In genomic region chr6:31622678-31623077, GRCh38 we compare ENCODE assay signal across 10 cellular contexts. TPM values are rescaled to one million over a fixed set of nuclear protein-coding genes. Genes with fewer than 3 reads are reported as not detected.
DNase-seq lines count a peak whose midpoint lies in the region; ATAC-seq, FAIRE-seq and TF ChIP-seq lines count a peak whose summit lies in the region.
"Had no signal": no experiment of that assay in that cellular context is flagged by ENCODE, and none has a peak within 500 bp of the region (broad histone marks: within the 10 kb centered on the region; RNA-seq: fewer than 3 reads in every experiment).

No MANE protein-coding gene starts in this region.

- DNase-seq in CD8-positive, alpha-beta memory T cell: no peak
- DNase-seq in NOMO-1 treated with dmso at 0.1 percent for 144 hours (lab: John Stamatoyannopoulos, UW; ENCODE audit: unreplicated experiment): peak; percentile 16
- no peak for DNase-seq in neural progenitor cell (ENCODE audit: low spot score)
- DNase-seq in Ammon's horn (ENCODE audit: low spot score): no peak
- DNase-seq in frontal cortex (ENCODE audit: low spot score in 2 of 2): no peak
- DNase-seq: aorta had no signal

- peaks cover 62% of the 10 kb centered on the region for H3F3A ChIP-seq in neural progenitor cell (ENCODE audit: low read depth)

- H3K4me3 ChIP-seq in CD8-positive, alpha-beta memory T cell (ENCODE audit: low read length): no peak overlapping the region
- peak overlapping the region; percentile 89 for H3K4me3 ChIP-seq in neural progenitor cell

- H3K27ac Mint-ChIP-seq in CD8-positive, alpha-beta memory T cell: peak overlapping the region in 7 of 8 donors; percentile 39 to 99 (median 95)
- peak overlapping the region; percentile 96 for H3K27ac Mint-ChIP-seq in dendritic cell treated with granulocyte-macrophage colony-stimulating factor and Interleukin-4, amounts not matched to agents 40 ng/mL and 50 ng/mL, for 4 days
- peak overlapping the region; percentile 38 for H3K27ac Mint-ChIP-seq in neural progenitor cell

- intact Hi-C loops in dendritic cell treated with granulocyte-macrophage colony-stimulating factor and Interleukin-4, amounts not matched to agents 40 ng/mL and 50 ng/mL, for 4 days (cut with micrococcal nuclease): loop anchor here (5.0 kb wide), 1 partner anchor 45 kb away; the partner anchor contains the start of genes CSNK2B and LY6G5B

- H3K27me3 ChIP-seq in CD8-positive, alpha-beta memory T cell (ENCODE audit: insufficient read depth, low read length, poor library complexity, severe bottlenecking): no peaks in the 10 kb centered on the region
- no peaks in the 10 kb centered on the region for H3K27me3 ChIP-seq in neural progenitor cell

- peaks cover 22 to 41% (median 26%) of the 10 kb centered on the region in 3 donors for H3K4me1 Mint-ChIP-seq in CD8-positive, alpha-beta memory T cell
- H3K4me1 Mint-ChIP-seq in dendritic cell treated with granulocyte-macrophage colony-stimulating factor and Interleukin-4, amounts not matched to agents 40 ng/mL and 50 ng/mL, for 4 days (ENCODE audit: low read depth): peaks cover 41% of the 10 kb centered on the region
- peaks cover 18% of the 10 kb centered on the region for H3K4me1 Mint-ChIP-seq in neural progenitor cell

- no peak for TF ChIP-seq CTCF in neural progenitor cell (IDR thresholded peaks at IDR 0.05)

- peaks cover 76% of the 10 kb centered on the region for H3K79me2 ChIP-seq in neural progenitor cell (ENCODE audit: low read depth)

- H3K4me2 ChIP-seq in neural progenitor cell: peak overlapping the region; percentile 93

- no peaks in the 10 kb centered on the region for H3K9me3 Mint-ChIP-seq in CD8-positive, alpha-beta memory T cell
- H3K9me3 Mint-ChIP-seq in dendritic cell treated with granulocyte-macrophage colony-stimulating factor and Interleukin-4, amounts not matched to agents 40 ng/mL and 50 ng/mL, for 4 days: no peaks in the 10 kb centered on the region
- no peaks in the 10 kb centered on the region for H3K9me3 Mint-ChIP-seq in neural progenitor cell

- H3K4me1 ChIP-seq in CD8-positive, alpha-beta memory T cell (ENCODE audit: insufficient read depth, low read length): peaks cover 17% of the 10 kb centered on the region
- H3K4me1 ChIP-seq in neural progenitor cell: peaks cover 11% of the 10 kb centered on the region

- peaks cover 54% of the 10 kb centered on the region for H4K20me1 ChIP-seq in neural progenitor cell (ENCODE audit: low read depth)

- H3K9ac ChIP-seq in neural progenitor cell: peak overlapping the region; percentile 97

- FAIRE-seq in frontal cortex (lab: Jason Lieb, UNC): no peak

- POLR2A ChIA-PET in CD8-positive, alpha-beta memory T cell (lab: Charles Lee): interaction anchor here (0.6 to 0.8 kb wide), 3 partner anchors 17 to 38 kb away, joined by 3 to 9 read pairs (median 3); partner anchors contain the start of gene C6orf47

- no peaks in the 10 kb centered on the region for H3K9me3 ChIP-seq in CD8-positive, alpha-beta memory T cell (ENCODE audit: low read length)
- H3K9me3 ChIP-seq in neural progenitor cell (ENCODE audit: low read depth): no peaks in the 10 kb centered on the region

- peak overlapping the region in 4 of 7 donors; percentile 33 to 91 (median 75) for H3K4me3 Mint-ChIP-seq in CD8-positive, alpha-beta memory T cell
- H3K4me3 Mint-ChIP-seq in dendritic cell treated with granulocyte-macrophage colony-stimulating factor and Interleukin-4, amounts not matched to agents 40 ng/mL and 50 ng/mL, for 4 days: peak overlapping the region; percentile 54
- peak overlapping the region; percentile 91 for H3K4me3 Mint-ChIP-seq in neural progenitor cell

- no peak for ATAC-seq in activated CD4-positive, CD25-positive, alpha-beta regulatory T cell treated with anti-CD3 and anti-CD28 coated beads, Interleukin-2, amount 50 U/mL, for 24 hours
- ATAC-seq in HG03571 (IDR thresholded peaks at IDR 0.05; ENCODE audit: unreplicated experiment): no peak

- H3K27me3 Mint-ChIP-seq in CD8-positive, alpha-beta memory T cell: no peaks in the 10 kb centered on the region
- no peaks in the 10 kb centered on the region for H3K27me3 Mint-ChIP-seq in dendritic cell treated with granulocyte-macrophage colony-stimulating factor and Interleukin-4, amounts not matched to agents 40 ng/mL and 50 ng/mL, for 4 days
- H3K27me3 Mint-ChIP-seq in neural progenitor cell (ENCODE audit: insufficient read depth, low read depth): peaks cover 6% of the 10 kb centered on the region

- peaks cover 43% of the 10 kb centered on the region for H3K36me3 ChIP-seq in CD8-positive, alpha-beta memory T cell (ENCODE audit: insufficient read depth, low read length)
- H3K36me3 ChIP-seq in neural progenitor cell: peaks cover 32% of the 10 kb centered on the region

- CTCF ChIA-PET in CD8-positive, alpha-beta memory T cell (lab: Charles Lee): interaction anchor here (0.9 to 2.4 kb wide), 5 partner anchors 11 to 72 kb away, joined by 3 to 15 read pairs (median 4); partner anchors contain the start of gene BAG6

- no peak overlapping the region for H2AFZ ChIP-seq in neural progenitor cell (replicated peaks)

- H3K36me3 Mint-ChIP-seq in CD8-positive, alpha-beta memory T cell: peaks cover 4 to 57% (median 26%) of the 10 kb centered on the region in 3 donors
- H3K36me3 Mint-ChIP-seq in dendritic cell treated with granulocyte-macrophage colony-stimulating factor and Interleukin-4, amounts not matched to agents 40 ng/mL and 50 ng/mL, for 4 days (ENCODE audit: low read depth): peaks cover 84% of the 10 kb centered on the region
- H3K36me3 Mint-ChIP-seq in neural progenitor cell: peaks cover 43% of the 10 kb centered on the region

- no peak overlapping the region for H3K27ac ChIP-seq in CD8-positive, alpha-beta memory T cell (ENCODE audit: low read depth, low read length)
- peak overlapping the region; percentile 6 for H3K27ac ChIP-seq in neural progenitor cell

RNA-seq across cellular contexts. Expression of gene PRRC2A, which starts 2.2 kb away (rescaled TPM):
- 100 to 1,000 TPM; 251 to 263 TPM for total RNA-seq in CD8-positive, alpha-beta memory T cell
- 9.3 TPM for polyA plus RNA-seq in CD8-positive, alpha-beta memory T cell
- total RNA-seq in neural progenitor cell (ENCODE audit: low replicate concordance): 55.5 and 138 TPM in 2 replicates
- 30.6 TPM for total RNA-seq in frontal cortex

RNA-seq across cellular contexts. Expression of gene AIF1, which starts 7.6 kb away (rescaled TPM):
- 10 to 100 TPM; 35.6 TPM for total RNA-seq in CD8-positive, alpha-beta memory T cell
- polyA plus RNA-seq in CD8-positive, alpha-beta memory T cell: 33.2 TPM
- total RNA-seq in neural progenitor cell (ENCODE audit: low replicate concordance): not detected in 2 replicates
- total RNA-seq in frontal cortex: 6.9 TPM
- total RNA-seq: LHCN-M2 had no signal

RNA-seq across cellular contexts. Expression of gene BAG6, which starts 29.8 kb away (rescaled TPM):
- total RNA-seq in CD8-positive, alpha-beta memory T cell: 100 to 1,000 TPM; 258 to 261 TPM
- 23.1 TPM for polyA plus RNA-seq in CD8-positive, alpha-beta memory T cell
- total RNA-seq in neural progenitor cell (ENCODE audit: low replicate concordance) (171 and 310 TPM in 2 replicates), frontal cortex (150 TPM)

RNA-seq across cellular contexts. Expression of gene NCR3, which starts 29.9 kb away (rescaled TPM):
- 10 to 100 TPM; 22.4 to 26.3 TPM for total RNA-seq in CD8-positive, alpha-beta memory T cell
- polyA plus RNA-seq in CD8-positive, alpha-beta memory T cell: 328 TPM
- total RNA-seq in neural progenitor cell (ENCODE audit: low replicate concordance) (not detected in 2 replicates), frontal cortex (not detected)
- total RNA-seq: aorta, LHCN-M2 had no signal
- polyA plus RNA-seq: aorta had no signal

RNA-seq across cellular contexts. Expression of gene APOM, which starts 33.0 kb away (rescaled TPM):
- 1 to 10 TPM; 2.4 to 3.3 TPM for total RNA-seq in CD8-positive, alpha-beta memory T cell
- 4.3 TPM for polyA plus RNA-seq in CD8-positive, alpha-beta memory T cell
- total RNA-seq in neural progenitor cell (ENCODE audit: low replicate concordance): 2.6 and 4.2 TPM in 2 replicates
- total RNA-seq in frontal cortex: 0.41 TPM

Comparison
In these comparisons a context has a peak if more than half of its experiments do, and no peak if none do; other contexts are left out.
1. H3K27ac Mint-ChIP-seq: peak in every context shown above with its lines; median percentile 96 in dendritic cell treated with granulocyte-macrophage colony-stimulating factor and Interleukin-4, amounts not matched to agents 40 ng/mL and 50 ng/mL, for 4 days; 95 in CD8-positive, alpha-beta memory T cell; 38 in neural progenitor cell.